Comparison of ENCODE assay signal across 30 cellular contexts in the genomic region with DNA sequence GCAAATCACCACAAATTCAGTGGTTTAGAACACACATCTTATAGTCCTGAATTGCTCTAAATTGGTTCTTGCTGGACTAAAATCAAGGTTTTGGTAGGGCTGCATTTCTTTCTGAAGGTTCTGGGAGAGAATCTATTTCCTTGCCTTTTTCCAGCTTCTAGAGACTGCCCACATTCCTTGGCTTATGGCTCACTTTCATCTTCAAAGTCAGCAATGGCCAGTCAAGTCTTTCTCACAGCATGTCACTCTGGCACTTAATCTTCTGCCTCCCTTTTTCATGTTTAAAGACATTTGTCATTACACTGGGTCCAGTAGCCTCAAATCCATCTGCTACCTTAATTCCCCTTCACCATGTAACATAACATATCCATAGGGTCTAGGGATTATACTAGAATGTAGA.
"Had no signal": no experiment of that assay in that cellular context is flagged by ENCODE, and none has a peak within 500 bp of the region (broad histone marks: within the 10 kb centered on the region; RNA-seq: fewer than 3 reads in every experiment).

No MANE protein-coding gene starts in this region.

- H3K36me3 Mint-ChIP-seq: activated naive CD8-positive, alpha-beta T cell; immature natural killer cell; mesothelial cell of epicardium; naive B cell; stimulated activated naive B cell treated with anti-CD40 and anti-IgM and Interleukin-4, amounts not matched to agents 10 μg/mL and 1 μg/mL and 100 μg/mL, for 72 hours had no signal

- ATAC-seq: activated CD4-positive, CD25-positive, alpha-beta regulatory T cell treated with anti-CD3 and anti-CD28 coated beads, Interleukin-2, amount 50 U/mL, for 24 hours; body of pancreas; gastroesophageal sphincter; right lobe of liver; stimulated activated naive B cell treated with anti-CD40 and anti-IgM and Interleukin-4, amounts not matched to agents 10 μg/mL and 1 μg/mL and 100 μg/mL, for 72 hours; upper lobe of right lung had no signal

- H3K27me3 ChIP-seq: body of pancreas, esophagus squamous epithelium, gastroesophageal sphincter, hepatocyte, neutrophil, ovary, right lobe of liver, stomach, thyroid gland, upper lobe of right lung had no signal

- H3K4me1 ChIP-seq: gastroesophageal sphincter, right lobe of liver, stomach, thyroid gland, upper lobe of right lung had no signal

- H3K36me3 ChIP-seq: esophagus squamous epithelium, gastroesophageal sphincter, neutrophil, ovary, right lobe of liver, stomach, thyroid gland, upper lobe of right lung, WERI-Rb-1 had no signal

- H3K4me1 Mint-ChIP-seq: immature natural killer cell; mesothelial cell of epicardium; naive B cell; stimulated activated naive B cell treated with anti-CD40 and anti-IgM and Interleukin-4, amounts not matched to agents 10 μg/mL and 1 μg/mL and 100 μg/mL, for 72 hours had no signal

- H3K79me2 ChIP-seq: hepatocyte had no signal

- H2AFZ ChIP-seq: hepatocyte had no signal

- H3K27ac Mint-ChIP-seq: activated naive CD8-positive, alpha-beta T cell; immature natural killer cell; mesothelial cell of epicardium; naive B cell; nephron progenitor cell; progenitor cell of endocrine pancreas; stimulated activated naive B cell treated with anti-CD40 and anti-IgM and Interleukin-4, amounts not matched to agents 10 μg/mL and 1 μg/mL and 100 μg/mL, for 72 hours had no signal

- DNase-seq: activated CD4-positive, alpha-beta T cell treated with anti-CD3 and anti-CD28 coated beads for 48 hours; activated CD4-positive, alpha-beta T cell treated with anti-CD3 and anti-CD28 coated beads, Interleukin-2, amount 50 U/mL, for 48 hours; activated CD8-positive, alpha-beta memory T cell treated with anti-CD3 and anti-CD28 coated beads for 24 hours; activated effector memory CD4-positive, alpha-beta T cell treated with Interleukin-2 at 50 U/mL for 16 hours; activated naive CD4-positive, alpha-beta T cell treated with Interleukin-2 at 50 U/mL for 16 hours; anterior cingulate cortex; body of pancreas; effector CD4-positive, alpha-beta T cell; esophagus squamous epithelium; immature natural killer cell; kidney; naive B cell; nephron progenitor cell; ovary; right lobe of liver; stimulated activated CD4-positive, alpha-beta T cell treated with anti-CD3 and anti-CD28 coated beads, Interleukin-4, amount 100 ng/mL, for 4 hours; stimulated activated naive B cell treated with anti-CD40 and anti-IgM and Interleukin-4, amounts not matched to agents 10 μg/mL and 1 μg/mL and 100 μg/mL, for 72 hours; stomach; T-helper 9 cell; thyroid gland; upper lobe of right lung; WERI-Rb-1 had no signal

- H3K27ac ChIP-seq: body of pancreas, esophagus squamous epithelium, gastroesophageal sphincter, hepatocyte, neutrophil, ovary, right lobe of liver, skin epidermis, stomach, thyroid gland, upper lobe of right lung, WERI-Rb-1 had no signal

- H3K4me3 ChIP-seq: body of pancreas, esophagus squamous epithelium, gastroesophageal sphincter, hepatocyte, ovary, right lobe of liver, skin epidermis, stomach, thyroid gland, upper lobe of right lung had no signal

- H3K9me3 ChIP-seq: body of pancreas, esophagus squamous epithelium, gastroesophageal sphincter, neutrophil, ovary, right lobe of liver, stomach, thyroid gland, upper lobe of right lung had no signal

- H3K4me3 Mint-ChIP-seq: activated naive CD8-positive, alpha-beta T cell; immature natural killer cell; mesothelial cell of epicardium; naive B cell; nephron progenitor cell; stimulated activated naive B cell treated with anti-CD40 and anti-IgM and Interleukin-4, amounts not matched to agents 10 μg/mL and 1 μg/mL and 100 μg/mL, for 72 hours had no signal

- H3K27me3 Mint-ChIP-seq: activated naive CD8-positive, alpha-beta T cell; naive B cell; progenitor cell of endocrine pancreas; stimulated activated naive B cell treated with anti-CD40 and anti-IgM and Interleukin-4, amounts not matched to agents 10 μg/mL and 1 μg/mL and 100 μg/mL, for 72 hours had no signal

- H3K4me2 ChIP-seq: hepatocyte had no signal
